Comparison of ENCODE assay signal across 1 cellular context in the genomic region with DNA sequence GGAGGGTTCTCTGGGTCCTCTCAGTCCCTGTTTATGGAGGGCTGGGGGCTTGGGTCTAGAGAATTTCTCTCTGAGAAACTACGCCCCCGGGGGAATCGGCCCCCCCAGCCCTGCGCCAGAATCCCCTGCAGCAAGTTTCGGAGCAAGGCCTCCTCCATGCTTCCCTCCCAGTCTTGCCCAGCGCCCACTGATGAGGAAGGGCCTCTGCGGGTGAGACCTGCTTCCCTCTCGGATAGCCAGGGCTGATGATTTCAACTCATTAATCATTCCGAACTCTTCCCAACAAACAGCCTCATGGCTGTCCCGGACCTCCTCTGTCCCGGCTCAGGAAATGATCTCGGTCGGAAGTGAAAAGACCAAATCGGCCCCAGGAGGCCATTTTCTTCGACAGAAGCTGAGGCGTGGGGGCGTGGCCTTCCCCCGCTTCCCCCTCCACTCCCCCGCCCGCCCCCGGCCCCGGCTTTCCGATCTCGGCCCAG.
TF ChIP-seq lines count a peak whose summit lies in the region.

No MANE protein-coding gene starts in this region.

TF ChIP-seq in endothelial cell of umbilical vein, 7 proteins besides CTCF, POLR2A, EP300 and RAD21:
- TF ChIP-seq GATA2 (IDR thresholded peaks at IDR 0.05; ENCODE audit: insufficient read depth, insufficient read length, low read depth, low read length) (no peak), MYC (IDR thresholded peaks at IDR 0.05; ENCODE audit: low read depth, low read length) (no peak), POLR2AphosphoS5 (IDR thresholded peaks at IDR 0.05; ENCODE audit: insufficient read depth, low read depth, low read length) (no peak), JUN (IDR thresholded peaks at IDR 0.05; ENCODE audit: borderline replicate concordance, insufficient read depth, insufficient read length, low read depth) (no peak), EZH2 (IDR thresholded peaks at IDR 0.05; ENCODE audit: borderline replicate concordance, low read depth, low read length, severe bottlenecking) (no peak), FOS (IDR thresholded peaks at IDR 0.05; ENCODE audit: borderline replicate concordance, insufficient read depth, low read length) (no peak)
- TF ChIP-seq, protein P1, sequence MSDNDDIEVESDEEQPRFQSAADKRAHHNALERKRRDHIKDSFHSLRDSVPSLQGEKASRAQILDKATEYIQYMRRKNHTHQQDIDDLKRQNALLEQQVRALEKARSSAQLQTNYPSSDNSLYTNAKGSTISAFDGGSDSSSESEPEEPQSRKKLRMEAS (IDR thresholded peaks at IDR 0.05; ENCODE audit: insufficient read depth, insufficient read length) = no peak
